ENCODE assay signal across 8 cellular contexts in the genomic region with DNA sequence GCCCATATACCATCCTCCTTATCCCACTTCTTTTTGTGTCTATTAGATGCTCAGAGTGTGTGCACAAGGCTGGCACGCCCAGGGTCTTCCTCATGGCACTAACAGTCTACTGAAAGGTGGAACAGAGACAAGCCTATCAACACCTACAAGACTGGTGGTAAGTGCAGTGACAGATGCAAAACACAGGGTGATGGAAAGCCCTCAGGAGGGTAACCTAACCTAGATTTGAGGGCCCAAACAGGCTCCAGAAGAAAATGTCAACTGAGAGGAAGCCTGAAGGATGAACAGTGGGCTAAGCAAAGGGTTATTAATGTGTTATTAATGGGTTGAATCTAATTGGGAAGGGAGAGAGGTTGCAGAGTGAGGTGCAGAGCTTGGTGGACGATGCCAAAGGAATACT. TPM values are rescaled to one million over a fixed set of nuclear protein-coding genes. Genes with fewer than 3 reads are reported as not detected.
DNase-seq lines count a peak whose midpoint lies in the region; ATAC-seq, FAIRE-seq and TF ChIP-seq lines count a peak whose summit lies in the region.
"Had no signal": no experiment of that assay in that cellular context is flagged by ENCODE, and none has a peak within 500 bp of the region (broad histone marks: within the 10 kb centered on the region; RNA-seq: fewer than 3 reads in every experiment).

No MANE protein-coding gene starts in this region.

- 92% methylated on average over 2 of the region's 2 CpGs for WGBS in smooth muscle cell (ENCODE audit: low lambda C conversion rate)

- H3K9me3 ChIP-seq in smooth muscle cell (replicated peaks; ENCODE audit: low read depth) = no peaks in the 10 kb centered on the region

- H3K27ac ChIP-seq in smooth muscle cell (ENCODE audit: low read depth) = peak overlapping the region; percentile 79

- POLR2A ChIA-PET in activated B cell treated with CpG ODN at 0.5 μM for 24 hours (lab: Charles Lee) = interaction anchor here (1.2 to 2.8 kb wide), 5 partner anchors 10 to 109 kb away, joined by 3 to 18 read pairs (median 13); partner anchors contain the start of gene STAMBPL1
- POLR2A ChIA-PET in GM10248 (lab: Yijun Ruan, JAX) = no interaction called here

- H3K79me2 ChIP-seq in smooth muscle cell (ENCODE audit: low read depth) = peaks cover 9% of the 10 kb centered on the region

- no peak for TF ChIP-seq CTCF in activated B cell treated with CpG ODN at 0.5 μM for 24 hours (IDR thresholded peaks at IDR 0.05)
- no peak for TF ChIP-seq CTCF in fibroblast of the aortic adventitia (IDR thresholded peaks at IDR 0.05; ENCODE audit: insufficient read depth, low read length)
- TF ChIP-seq CTCF in smooth muscle cell (IDR thresholded peaks at IDR 0.05; ENCODE audit: borderline replicate concordance, insufficient read depth, poor library complexity, severe bottlenecking) = no peak
- TF ChIP-seq CTCF in GM10248 (IDR thresholded peaks at IDR 0.05; ENCODE audit: control extremely low read depth, extremely low read depth, low read depth, missing control alignments) = no peak

- peaks cover 3% of the 10 kb centered on the region for H3K9me3 Mint-ChIP-seq in activated B cell treated with CpG ODN at 0.5 μM for 24 hours

- H2AFZ ChIP-seq in smooth muscle cell (ENCODE audit: low read depth) = no peak overlapping the region

- H3K9ac ChIP-seq in smooth muscle cell (ENCODE audit: low read depth) = no peak overlapping the region

- H3K27ac Mint-ChIP-seq in activated B cell treated with CpG ODN at 0.5 μM for 24 hours = peak overlapping the region; percentile 74

- CTCF ChIA-PET in activated B cell treated with CpG ODN at 0.5 μM for 24 hours (lab: Charles Lee) = interaction anchor here (1.7 to 3.3 kb wide), 2 partner anchors 10 to 56 kb away, joined by 6 to 22 read pairs; no protein-coding TSS in a partner anchor
- CTCF ChIA-PET in GM10248 (lab: Yijun Ruan, JAX) = interaction anchor here (0.9 to 8.0 kb wide), 13 partner anchors 10 to 425 kb away, joined by 3 to 80 read pairs (median 6); no protein-coding TSS in a partner anchor

- ATAC-seq in activated B cell treated with CpG ODN at 0.5 μM for 24 hours (ENCODE audit: low read depth) (no peak), HG02840 (IDR thresholded peaks at IDR 0.05; ENCODE audit: low FRiP score, unreplicated experiment) (no peak)

- peaks cover 34% of the 10 kb centered on the region for H3K4me1 ChIP-seq in smooth muscle cell (ENCODE audit: low read depth)

- peak overlapping the region; percentile 95 for H3K4me3 Mint-ChIP-seq in activated B cell treated with CpG ODN at 0.5 μM for 24 hours

- H3K4me3 ChIP-seq in fibroblast of the aortic adventitia (ENCODE audit: low read depth, low read length) (peak overlapping the region; percentile 89), smooth muscle cell (peak overlapping the region; percentile 90)

- intact Hi-C loops in activated B cell treated with CpG ODN at 0.5 μM for 24 hours (cut with micrococcal nuclease) = no loop called here

- H3K36me3 Mint-ChIP-seq in activated B cell treated with CpG ODN at 0.5 μM for 24 hours (ENCODE audit: low read depth) = peaks cover 10% of the 10 kb centered on the region

- peaks cover 4% of the 10 kb centered on the region for H3F3A ChIP-seq in smooth muscle cell (ENCODE audit: low read depth)

- no peaks in the 10 kb centered on the region for H3K27me3 Mint-ChIP-seq in activated B cell treated with CpG ODN at 0.5 μM for 24 hours

- H4K20me1 ChIP-seq in smooth muscle cell (ENCODE audit: low read depth) = no peaks in the 10 kb centered on the region

- peak; percentile 82 for FAIRE-seq in GM18507 (lab: Jason Lieb, UNC)

- DNase-seq in GM18507 (ENCODE audit: extremely low spot score, insufficient read length, low read depth) = no peak
- DNase-seq in activated B cell treated with CpG ODN at 0.5 μM for 24 hours = no peak
- no peak for DNase-seq in fibroblast of the aortic adventitia (ENCODE audit: low read depth)
- DNase-seq in smooth muscle cell (lab: John Stamatoyannopoulos, UW; ENCODE audit: unreplicated experiment) = no peak
- DNase-seq in GM10248 (ENCODE audit: extremely low spot score) = no peak
- DNase-seq in NCI-H1417 treated with DMSO at 0.1 percent for 48 hours (lab: John Stamatoyannopoulos, UW) = no peak
- DNase-seq: NCI-H1105 had no signal

- no peaks in the 10 kb centered on the region for H3K36me3 ChIP-seq in smooth muscle cell (ENCODE audit: low read depth)

- H3K4me2 ChIP-seq in smooth muscle cell = peak overlapping the region; percentile 94

- H3K4me1 Mint-ChIP-seq in activated B cell treated with CpG ODN at 0.5 μM for 24 hours = peaks cover 46% of the 10 kb centered on the region

- H3K27me3 ChIP-seq in smooth muscle cell (ENCODE audit: low read depth) = no peaks in the 10 kb centered on the region

RNA-seq across cellular contexts. Expression of gene FAS, which starts 1.2 kb away (rescaled TPM):
- total RNA-seq in activated B cell treated with CpG ODN at 0.5 μM for 24 hours (18.2 and 22.6 TPM in 2 replicates), fibroblast of the aortic adventitia (ENCODE audit: low replicate concordance) (55.5 and 61.9 TPM in 2 replicates), smooth muscle cell (21.8 and 26.7 TPM in 2 replicates)
- polyA plus RNA-seq in smooth muscle cell = 9.9 and 14.4 TPM in 2 replicates

RNA-seq across cellular contexts. Expression of gene ACTA2, which starts 36.9 kb away (rescaled TPM):
- total RNA-seq in activated B cell treated with CpG ODN at 0.5 μM for 24 hours (1.5 and 2.4 TPM in 2 replicates), fibroblast of the aortic adventitia (ENCODE audit: low replicate concordance) (73.5 and 241 TPM in 2 replicates), smooth muscle cell (2,305 and 2,362 TPM in 2 replicates)
- 3,088 and 4,814 TPM in 2 replicates for polyA plus RNA-seq in smooth muscle cell
